Comparison of ENCODE assay signal across 8 cellular contexts in genomic region chr21:31559368-31560119, GRCh38.
DNase-seq lines count a peak whose midpoint lies in the region; ATAC-seq lines count a peak whose summit lies in the region.

No MANE protein-coding gene starts in this region.

- peak overlapping the region; percentile 91 for H2AFZ ChIP-seq in mesenchymal stem cell (ENCODE audit: low read depth, low read length)

- H3K27ac ChIP-seq in mesenchymal stem cell (ENCODE audit: low read length, poor library complexity, severe bottlenecking) = peak overlapping the region; percentile 11

- no peak overlapping the region for H2BK5ac ChIP-seq in mesenchymal stem cell (ENCODE audit: low read depth, low read length, poor library complexity, severe bottlenecking)

- H3K4me3 ChIP-seq in mesenchymal stem cell (ENCODE audit: insufficient read depth in 1 of 2, low read depth in 1 of 2, low read length in 2 of 2) = peak overlapping the region; percentile 80 to 94

- no peak overlapping the region for H2BK12ac ChIP-seq in mesenchymal stem cell (ENCODE audit: low read length in 2 of 2)

- no peak overlapping the region for H3K23ac ChIP-seq in mesenchymal stem cell (ENCODE audit: low read length in 2 of 2)

- H3K4me1 ChIP-seq in mesenchymal stem cell (ENCODE audit: control insufficient read depth, insufficient read depth, low read depth, low read length) = peaks cover 17% of the 10 kb centered on the region

- H3K4ac ChIP-seq in mesenchymal stem cell (ENCODE audit: low read depth in 1 of 2, low read length in 2 of 2) = no peak overlapping the region

- H3K9ac ChIP-seq in mesenchymal stem cell (ENCODE audit: low read length) = peak overlapping the region; percentile 24

- H3K27me3 ChIP-seq in mesenchymal stem cell (ENCODE audit: control insufficient read depth in 1 of 2, insufficient read depth in 1 of 2, low read length in 2 of 2) = peaks cover 0 to 52% of the 10 kb centered on the region in 2 experiments

- ATAC-seq in GM18867 (IDR thresholded peaks at IDR 0.05; ENCODE audit: unreplicated experiment) (peak; percentile 88), HG03108 (IDR thresholded peaks at IDR 0.05; ENCODE audit: unreplicated experiment) (peak; percentile 52)

- H3K9me3 ChIP-seq in mesenchymal stem cell (ENCODE audit: control insufficient read depth, low read length) = no peaks in the 10 kb centered on the region

- no peaks in the 10 kb centered on the region for H3K36me3 ChIP-seq in mesenchymal stem cell (ENCODE audit: control insufficient read depth in 1 of 2, insufficient read depth in 2 of 2, low read depth in 1 of 2, low read length in 2 of 2)

- 2% methylated on average over 54 of the region's 54 CpGs for WGBS in mesenchymal stem cell

- peak overlapping the region; percentile 84 for H3K4me2 ChIP-seq in mesenchymal stem cell (ENCODE audit: low read length, poor library complexity, severe bottlenecking)

- H2BK120ac ChIP-seq in mesenchymal stem cell (ENCODE audit: low read depth, low read length) = no peak overlapping the region

- no peak overlapping the region for H2BK15ac ChIP-seq in mesenchymal stem cell (ENCODE audit: low read depth, poor library complexity, severe bottlenecking)

- H3K79me1 ChIP-seq in mesenchymal stem cell (replicated peaks; ENCODE audit: low read length, poor library complexity, severe bottlenecking) = peaks cover 11% of the 10 kb centered on the region

- H3K18ac ChIP-seq in mesenchymal stem cell (ENCODE audit: low read depth in 1 of 2, low read length in 2 of 2) = no peak overlapping the region

- no peak overlapping the region for H2AK5ac ChIP-seq in mesenchymal stem cell (ENCODE audit: low read length, severe bottlenecking)

- H4K91ac ChIP-seq in mesenchymal stem cell (ENCODE audit: low read length) = no peak overlapping the region

- DNase-seq in 8988T (peak; percentile 73), NCI-H446 treated with DMSO at 0.1 percent for 48 hours (lab: John Stamatoyannopoulos, UW) (peak; percentile 96), mesenchymal stem cell (peak; percentile 96)
- DNase-seq in activated CD8-positive, alpha-beta memory T cell treated with anti-CD3 and anti-CD28 coated beads for 1 hour (ENCODE audit: extremely low read depth in 1 of 2, low read depth in 1 of 2) = peak; percentile 85 to 87
- DNase-seq in effector CD4-positive, alpha-beta T cell = peak; percentile 88
- DNase-seq in stimulated activated CD8-positive, alpha-beta memory T cell treated with anti-CD3 and anti-CD28 coated beads, Interleukin-12 subunit alpha, Interleukin-12 subunit beta, amount 100 ng/mL, for 1 hour (ENCODE audit: low read depth) = peak; percentile 86

- no peak overlapping the region for H3K14ac ChIP-seq in mesenchymal stem cell (ENCODE audit: low read length in 2 of 2)

- H4K8ac ChIP-seq in mesenchymal stem cell (ENCODE audit: low read length) = no peak overlapping the region

Comparison
In these comparisons a context has a peak if more than half of its experiments do, and no peak if none do; other contexts are left out.
1. Peak in every context shown above with its lines: DNase-seq, ATAC-seq, H3K4me3 ChIP-seq and H3K27ac ChIP-seq.